20 cellular contexts compared by ENCODE assay signal in genomic region chr1:227940791-227941241, GRCh38. TPM values are rescaled to one million over a fixed set of nuclear protein-coding genes. Genes with fewer than 3 reads are reported as not detected.
DNase-seq lines count a peak whose midpoint lies in the region; ATAC-seq, FAIRE-seq and TF ChIP-seq lines count a peak whose summit lies in the region.
"Had no signal": no experiment of that assay in that cellular context is flagged by ENCODE, and none has a peak within 500 bp of the region (broad histone marks: within the 10 kb centered on the region; RNA-seq: fewer than 3 reads in every experiment).

No MANE protein-coding gene starts in this region.

- intact Hi-C loops in right lobe of liver (cut with DNase I) (loop anchor here (5.0 to 10.0 kb wide), 3 partner anchors 174 to 456 kb away; no protein-coding TSS in a partner anchor), HepG2 (cut with micrococcal nuclease; ENCODE audit: unreplicated experiment) (no loop called here), pancreas (cut with DNase I) (loop anchor here in 2 of 3 donors (5.0 to 10.0 kb wide), 2 partner anchors 174 to 176 kb away; no protein-coding TSS in a partner anchor), PC-9 (cut with micrococcal nuclease; ENCODE audit: unreplicated experiment) (no loop called here)

- H3K27me3 ChIP-seq in right lobe of liver (no peaks in the 10 kb centered on the region), HepG2 (ENCODE audit: control insufficient read depth in 1 of 2, insufficient read depth in 2 of 2, low read length in 2 of 2) (peaks cover 11 to 91% of the 10 kb centered on the region in 2 experiments; a peak in 4 of 5 replicates), endodermal cell (ENCODE audit: control insufficient read depth, insufficient read depth, low read length, poor library complexity, severe bottlenecking) (no peaks in the 10 kb centered on the region), pancreas (no peaks in the 10 kb centered on the region), PC-9 (ENCODE audit: insufficient read depth, low read depth) (no peaks in the 10 kb centered on the region)
- H3K27me3 ChIP-seq: cardiac muscle cell had no signal

- FAIRE-seq in HepG2 (lab: Jason Lieb, UNC) (no peak), pancreas (lab: Jason Lieb, UNC) (no peak)
- FAIRE-seq: endometrium, GM12891, H1 had no signal

- CTCF ChIA-PET in HepG2 (lab: Yijun Ruan, JAX; ENCODE audit: low intra/inter-chr PET ratio, low total read pairs) (no interaction called here), PC-9 (lab: Charles Lee) (no interaction called here)

- POLR2A ChIA-PET in HepG2 (lab: Yijun Ruan, JAX) (no interaction called here), PC-9 (lab: Charles Lee; ENCODE audit: unreplicated experiment) (no interaction called here)

- H3K9me3 ChIP-seq in right lobe of liver: no peaks in the 10 kb centered on the region
- H3K9me3 ChIP-seq in HepG2 (ENCODE audit: low read length): no peaks in the 10 kb centered on the region
- no peaks in the 10 kb centered on the region for H3K9me3 ChIP-seq in endodermal cell (ENCODE audit: control insufficient read depth, low read length)
- no peaks in the 10 kb centered on the region for H3K9me3 ChIP-seq in pancreas
- peaks cover 11% of the 10 kb centered on the region for H3K9me3 ChIP-seq in PC-9 (ENCODE audit: insufficient read depth, low read depth)

- TF ChIP-seq POLR2A in right lobe of liver (IDR thresholded peaks at IDR 0.05): no peak
- no peak for TF ChIP-seq POLR2A in HepG2 (IDR thresholded peaks at IDR 0.05; ENCODE audit: insufficient read depth in 1 of 2, low read depth in 2 of 2, low read length in 2 of 2)

- TF ChIP-seq RAD21 in HepG2 (CRISPR knock-in tag; IDR thresholded peaks at IDR 0.05): no peak

- no peak overlapping the region for H3K4me3 Mint-ChIP-seq in endodermal cell
- H3K4me3 Mint-ChIP-seq: activated naive CD8-positive, alpha-beta T cell treated with anti-CD3 and anti-CD28 coated beads for 36 hours; T-cell had no signal

- in situ Hi-C loops in HepG2 (cut with HindIII; ENCODE audit: extremely low pct_ligation_motif_present, low pct_unique_long_range_greater_than_20kb): no loop called here

- H3K36me3 ChIP-seq in right lobe of liver (no peaks in the 10 kb centered on the region), HepG2 (replicated peaks in 1 of 2; ENCODE audit: control insufficient read depth in 1 of 2, insufficient read depth in 2 of 2, low read length in 2 of 2) (no peaks in the 10 kb centered on the region), endodermal cell (ENCODE audit: control insufficient read depth, insufficient read depth, low read length) (no peaks in the 10 kb centered on the region), pancreas (no peaks in the 10 kb centered on the region), PC-9 (ENCODE audit: low read depth) (no peaks in the 10 kb centered on the region)
- H3K36me3 ChIP-seq: cardiac muscle cell, WERI-Rb-1 had no signal

- H3K4me2 ChIP-seq in HepG2 (ENCODE audit: low read depth, low read length) (no peak overlapping the region), PC-9 (no peak overlapping the region)

- H3K4me3 ChIP-seq in right lobe of liver (no peak overlapping the region), HepG2 (replicated peaks in 1 of 3; ENCODE audit: insufficient read depth in 1 of 3, low read depth in 2 of 3, low read length in 3 of 3) (no peak overlapping the region), endodermal cell (ENCODE audit: low read length) (no peak overlapping the region), pancreas (no peak overlapping the region), PC-9 (no peak overlapping the region)
- H3K4me3 ChIP-seq: cardiac muscle cell had no signal

- DNase-seq in right lobe of liver (peak; percentile 14 to 42 (median 36)), HepG2 (ENCODE audit: low spot score) (no peak), endodermal cell (peak; percentile 26), pancreas (peak in 4 of 6 donors; percentile 5 to 71 (median 24)), PC-9 (no peak), DMS53 treated with DMSO at 0.1 percent for 48 hours (lab: John Stamatoyannopoulos, UW; ENCODE audit: unreplicated experiment) (no peak), NCI-H1048 (lab: John Stamatoyannopoulos, UW) (no peak), NCI-H1105 (lab: John Stamatoyannopoulos, UW) (no peak)
- DNase-seq: activated naive CD8-positive, alpha-beta T cell treated with anti-CD3 and anti-CD28 coated beads for 36 hours; KBM-7; NCI-H1092; NCI-H2171; NCI-H748 treated with DMSO at 0.1 percent for 48 hours; WERI-Rb-1 had no signal

- ATAC-seq in right lobe of liver (no peak), HepG2 (no peak), pancreas (no peak)
- ATAC-seq: T-cell had no signal

- H4K20me1 ChIP-seq in HepG2 (ENCODE audit: insufficient read depth, low read length): no peaks in the 10 kb centered on the region
- H4K20me1 ChIP-seq in PC-9 (ENCODE audit: insufficient read depth): no peaks in the 10 kb centered on the region

- no peak for TF ChIP-seq EP300 in HepG2 (IDR thresholded peaks at IDR 0.05; ENCODE audit: low read depth in 2 of 2, low read length in 2 of 2)
- no peak for TF ChIP-seq EP300 in HepG2 (CRISPR knock-in tag; IDR thresholded peaks at IDR 0.05; ENCODE audit: borderline replicate concordance)

- H3K27me3 Mint-ChIP-seq in endodermal cell (ENCODE audit: insufficient read depth): no peaks in the 10 kb centered on the region
- H3K27me3 Mint-ChIP-seq: activated naive CD8-positive, alpha-beta T cell treated with anti-CD3 and anti-CD28 coated beads for 36 hours had no signal

- no peaks in the 10 kb centered on the region for H3K4me1 ChIP-seq in right lobe of liver
- H3K4me1 ChIP-seq in HepG2 (ENCODE audit: insufficient read depth, low read length): peaks cover under 1% of the 10 kb centered on the region; the same call in 1 of the 2 replicates
- no peaks in the 10 kb centered on the region for H3K4me1 ChIP-seq in endodermal cell (ENCODE audit: control insufficient read depth, insufficient read depth, low read length)
- H3K4me1 ChIP-seq in pancreas: peaks cover 10 to 12% (median 10%) of the 10 kb centered on the region in 3 donors
- peaks cover 11% of the 10 kb centered on the region for H3K4me1 ChIP-seq in PC-9 (replicated peaks; ENCODE audit: insufficient read depth)

- no peak for TF ChIP-seq CTCF in right lobe of liver (IDR thresholded peaks at IDR 0.05)
- no peak for TF ChIP-seq CTCF in HepG2 (CRISPR knock-in tag; IDR thresholded peaks at IDR 0.05)
- TF ChIP-seq CTCF in endodermal cell (conservative IDR thresholded peaks at IDR 0.05): no peak
- TF ChIP-seq CTCF in pancreas (IDR thresholded peaks at IDR 0.05): no peak
- TF ChIP-seq CTCF in PC-9 (conservative IDR thresholded peaks at IDR 0.05): no peak

- no peaks in the 10 kb centered on the region for H3K9me2 ChIP-seq in PC-9 (ENCODE audit: insufficient read depth)

- H3K9ac ChIP-seq in HepG2 (ENCODE audit: insufficient read depth, low read depth, low read length) (no peak overlapping the region), endodermal cell (ENCODE audit: extremely low read depth, low read length, poor library complexity, severe bottlenecking) (no peak overlapping the region)

- no peak overlapping the region for H3K27ac ChIP-seq in right lobe of liver
- no peak overlapping the region for H3K27ac ChIP-seq in HepG2 (ENCODE audit: extremely low read length, insufficient read depth, low read length)
- H3K27ac ChIP-seq in endodermal cell (ENCODE audit: low read depth, low read length): no peak overlapping the region
- no peak overlapping the region for H3K27ac ChIP-seq in pancreas
- no peak overlapping the region for H3K27ac ChIP-seq in PC-9
- H3K27ac ChIP-seq: cardiac muscle cell had no signal

- H3F3A ChIP-seq in PC-9 (ENCODE audit: insufficient read depth, low read depth): peaks cover 17% of the 10 kb centered on the region

- no peaks in the 10 kb centered on the region for H3K4me1 Mint-ChIP-seq in endodermal cell
- H3K4me1 Mint-ChIP-seq: activated naive CD8-positive, alpha-beta T cell treated with anti-CD3 and anti-CD28 coated beads for 36 hours had no signal

- H2AFZ ChIP-seq in HepG2 (ENCODE audit: low read length): no peak overlapping the region
- no peak overlapping the region for H2AFZ ChIP-seq in PC-9

- no peak overlapping the region for H3K27ac Mint-ChIP-seq in endodermal cell
- H3K27ac Mint-ChIP-seq: activated naive CD8-positive, alpha-beta T cell treated with anti-CD3 and anti-CD28 coated beads for 36 hours; T-cell had no signal

- no peaks in the 10 kb centered on the region for H3K79me2 ChIP-seq in HepG2 (ENCODE audit: insufficient read depth, low read length)
- peaks cover 15% of the 10 kb centered on the region for H3K79me2 ChIP-seq in PC-9 (ENCODE audit: low read depth)

- H3K9me3 Mint-ChIP-seq in endodermal cell: no peaks in the 10 kb centered on the region
- H3K9me3 Mint-ChIP-seq: activated naive CD8-positive, alpha-beta T cell treated with anti-CD3 and anti-CD28 coated beads for 36 hours; T-cell had no signal

- H3K36me3 Mint-ChIP-seq in endodermal cell (ENCODE audit: low read depth): no peaks in the 10 kb centered on the region
- H3K36me3 Mint-ChIP-seq: activated naive CD8-positive, alpha-beta T cell treated with anti-CD3 and anti-CD28 coated beads for 36 hours; T-cell had no signal

- 100% methylated on average over 1 of the region's 17 CpGs for WGBS in right lobe of liver (ENCODE audit: insufficient coverage, low coverage, low lambda C conversion rate, missing lambda C conversion rate)
- no CpG with 5 or more reads among the region's 17 CpGs for WGBS in HepG2 (ENCODE audit: low lambda C conversion rate)
- 92 to 95% methylated on average over 10 to 17 of the region's 17 CpGs for WGBS in endodermal cell (ENCODE audit: insufficient coverage in 1 of 2, insufficient read length in 1 of 2), 2 experiments
- 91 to 92% methylated on average over 17 of the region's 17 CpGs for WGBS in pancreas, 2 donors

- BruUV-seq in HepG2 (replicated peaks; lab: Mats Ljungman, UMichigan) (no TSS peak), PC-9 (replicated peaks; lab: Mats Ljungman, UMichigan) (no TSS peak)

RNA-seq across cellular contexts. Expression of gene WNT9A, which starts 6.9 kb away (rescaled TPM):
- under 1 TPM in 5 of 6 experiments, not detected in 1; 0.09 to 0.19 (median 0.10) TPM for total RNA-seq in right lobe of liver
- 0.04 TPM in 2 replicates for total RNA-seq in HepG2 (2016; rRNA removed; fragmentation: Illumina TruSeq; extraction: Trizol)
- not detected in 2 replicates for total RNA-seq in HepG2 (2016; cell fraction: cytosol; rRNA removed; fragmentation: Illumina TruSeq; extraction: Trizol; ENCODE audit: low read depth)
- 0.04 TPM in 1 of 2 replicates, not detected in the other for total RNA-seq in HepG2 (2016; cell fraction: insoluble cytoplasmic fraction; rRNA removed; fragmentation: Illumina TruSeq; extraction: Trizol)
- not detected in 2 replicates for total RNA-seq in HepG2 (2016; cell fraction: membrane; rRNA removed; fragmentation: Illumina TruSeq; extraction: Trizol)
- not detected in 2 replicates for total RNA-seq in HepG2 (2016; cell fraction: nucleus; rRNA removed; fragmentation: Illumina TruSeq; extraction: Trizol)
- not detected in 2 replicates for polyA plus RNA-seq in HepG2 (2011; rRNA removed)
- 0.04 TPM in 1 of 2 replicates, not detected in the other for polyA plus RNA-seq in HepG2 (2011; cell fraction: cytosol; rRNA removed)
- 0.06 and 0.07 TPM in 2 replicates for polyA plus RNA-seq in HepG2 (2011; cell fraction: nucleus; rRNA removed)
- 0.04 TPM in 1 of 2 replicates, not detected in the other for polyA plus RNA-seq in HepG2 (2012)
- not detected in 2 replicates for polyA plus RNA-seq in HepG2 (2016; cell fraction: cytosol; fragmentation: Illumina TruSeq; extraction: Trizol; ENCODE audit: low read depth)
- polyA plus RNA-seq in HepG2 (2016; cell fraction: insoluble cytoplasmic fraction; fragmentation: Illumina TruSeq; extraction: Trizol; ENCODE audit: low read depth): not detected in 2 replicates
- polyA plus RNA-seq in HepG2 (2016; cell fraction: membrane; fragmentation: Illumina TruSeq; extraction: Trizol; ENCODE audit: low read depth): not detected in 2 replicates
- polyA plus RNA-seq in HepG2 (2016; cell fraction: nucleus; fragmentation: Illumina TruSeq; extraction: Trizol; ENCODE audit: insufficient read depth, low read depth): not detected in 2 replicates
- 0.04 and 2.6 TPM in 2 replicates for polyA minus RNA-seq in HepG2 (2011; rRNA and poly(A)+ RNA removed; ENCODE audit: low replicate concordance)
- polyA minus RNA-seq in HepG2 (2011; cell fraction: cytosol; rRNA and poly(A)+ RNA removed): not detected in 2 replicates
- not detected in 2 replicates for polyA minus RNA-seq in HepG2 (2011; cell fraction: nucleus; rRNA and poly(A)+ RNA removed)
- total RNA-seq in endodermal cell: 1 to 10 TPM; 1.2 to 1.7 TPM
- polyA plus RNA-seq in endodermal cell (2013, experiment 1 of 2): 4.7 TPM
- 5.5 TPM for polyA plus RNA-seq in endodermal cell (2013, experiment 2 of 2)
- total RNA-seq in pancreas: 1 to 10 TPM in 5 of 6 donors, under 1 TPM in 1; 0.72 to 2.9 (median 2.1) TPM
- polyA plus RNA-seq in pancreas: 1 to 10 TPM in 1 of 2 donors, under 1 TPM in 1; 0.80 to 1.4 TPM
- 42.2 and 42.4 TPM in 2 replicates for total RNA-seq in PC-9 (2021)
- total RNA-seq: activated CD8-positive, alpha-beta memory T cell treated with anti-CD3 and anti-CD28 coated beads for 36 hours; activated naive CD8-positive, alpha-beta T cell treated with anti-CD3 and anti-CD28 coated beads for 36 hours had no signal
- polyA plus RNA-seq: cardiac muscle cell had no signal

Comparison
In these comparisons a context has a peak if more than half of its experiments do, and no peak if none do; other contexts are left out.
1. DNase-seq: peak in right lobe of liver (3 of 3), endodermal cell (single experiment) and pancreas (4 of 6); none in HepG2 (single experiment), PC-9 (0 of 2), DMS53 treated with DMSO at 0.1 percent for 48 hours (single experiment), NCI-H1048 (single experiment) and NCI-H1105 (single experiment).
2. intact Hi-C loops: an anchor here in right lobe of liver (5.0 to 10.0 kb wide) and pancreas (5.0 to 10.0 kb wide); none called in HepG2 and PC-9.
3. RNA of gene WNT9A, which starts 6.9 kb away (total RNA-seq): 42.2 to 42.4 TPM in PC-9; 0.72 to 2.9 TPM in pancreas, 1.2 to 1.7 TPM in endodermal cell, 0.09 to 0.19 TPM in right lobe of liver and 0.04 TPM in HepG2; every median in the first group is over 10 times any median in the second.